Comparison of ENCODE assay signal across 9 cellular contexts in the genomic region with DNA sequence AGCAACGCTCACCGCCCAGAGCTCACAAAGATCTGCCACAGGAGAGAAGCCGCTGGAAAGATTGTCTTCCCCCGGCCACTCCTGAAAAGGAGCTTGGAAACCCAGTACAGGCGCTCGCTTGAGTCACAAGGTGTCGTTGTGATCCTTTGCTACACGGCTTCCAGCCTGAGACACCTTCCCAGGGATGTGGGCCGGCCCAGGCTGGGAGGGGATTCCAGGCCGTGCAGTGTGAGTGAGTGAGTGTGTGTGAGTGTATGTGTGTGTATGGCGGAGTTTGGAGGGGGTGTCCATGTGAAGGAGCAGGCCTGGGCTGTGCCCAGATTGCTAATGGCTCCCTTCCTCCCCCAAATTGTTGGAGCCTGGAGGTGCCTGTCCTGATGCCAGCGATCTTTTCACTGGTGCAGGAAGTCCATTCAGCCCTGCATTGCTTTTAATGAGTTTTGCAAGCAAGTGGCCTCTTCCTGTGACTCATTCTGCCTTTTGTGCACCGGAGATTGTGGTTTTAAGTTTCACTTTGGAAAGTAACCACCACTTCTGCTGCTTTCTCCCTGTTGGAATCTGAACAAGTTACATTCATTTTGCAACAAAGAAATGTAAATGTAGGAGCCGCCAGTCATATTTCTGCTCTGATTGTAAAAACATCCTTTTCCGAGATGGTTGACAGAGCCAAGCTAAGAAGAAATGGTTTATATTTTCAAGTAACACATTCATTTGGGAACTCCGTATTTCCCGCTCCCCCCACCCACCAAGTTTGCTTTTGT.
DNase-seq lines count a peak whose midpoint lies in the region; ATAC-seq, FAIRE-seq and TF ChIP-seq lines count a peak whose summit lies in the region.
"Had no signal": no experiment of that assay in that cellular context is flagged by ENCODE, and none has a peak within 500 bp of the region (broad histone marks: within the 10 kb centered on the region; RNA-seq: fewer than 3 reads in every experiment).

No MANE protein-coding gene starts in this region.

- peaks cover 51% of the 10 kb centered on the region for H3K27me3 Mint-ChIP-seq in activated CD4-positive, alpha-beta memory T cell treated with anti-CD3 and anti-CD28 coated beads, Interleukin-2, amount 10 ng/mL, durations not matched to agents 7 days and 5 days
- no peaks in the 10 kb centered on the region for H3K27me3 Mint-ChIP-seq in mesothelial cell of epicardium (ENCODE audit: low read depth)

- H3K27me3 ChIP-seq in BLaER1, result no peaks in the 10 kb centered on the region

- peaks cover 6% of the 10 kb centered on the region for H3K9me3 Mint-ChIP-seq in activated CD4-positive, alpha-beta memory T cell treated with anti-CD3 and anti-CD28 coated beads, Interleukin-2, amount 10 ng/mL, durations not matched to agents 7 days and 5 days
- H3K9me3 Mint-ChIP-seq in mesothelial cell of epicardium, result peaks cover 12% of the 10 kb centered on the region

- peak overlapping the region; percentile 52 for H3K4me3 Mint-ChIP-seq in activated CD4-positive, alpha-beta memory T cell treated with anti-CD3 and anti-CD28 coated beads, Interleukin-2, amount 10 ng/mL, durations not matched to agents 7 days and 5 days
- H3K4me3 Mint-ChIP-seq in mesothelial cell of epicardium, result peak overlapping the region; percentile 60

- peaks cover 16% of the 10 kb centered on the region for H3K36me3 ChIP-seq in BLaER1

- H3K9me3 ChIP-seq in BLaER1, result peaks cover 17% of the 10 kb centered on the region

- ATAC-seq in GM19023 (IDR thresholded peaks at IDR 0.05; ENCODE audit: unreplicated experiment), result peak; percentile 78
- ATAC-seq in HG03175 (IDR thresholded peaks at IDR 0.05; ENCODE audit: unreplicated experiment), result peak; percentile 83

- CTCF ChIA-PET in activated CD4-positive, alpha-beta memory T cell treated with anti-CD3 and anti-CD28 coated beads, Interleukin-2, amount 10 ng/mL, durations not matched to agents 7 days and 5 days (lab: Charles Lee), result interaction anchor here (1.0 to 3.0 kb wide), 5 partner anchors 51 to 1177 kb away, joined by 3 to 18 read pairs (median 3); a partner anchor contains a TSS

- peak overlapping the region; percentile 96 for H3K4me2 ChIP-seq in BLaER1

- peak overlapping the region; percentile 13 for H3K27ac Mint-ChIP-seq in activated CD4-positive, alpha-beta memory T cell treated with anti-CD3 and anti-CD28 coated beads, Interleukin-2, amount 10 ng/mL, durations not matched to agents 7 days and 5 days
- H3K27ac Mint-ChIP-seq in mesothelial cell of epicardium, result peak overlapping the region; percentile 86

- FAIRE-seq in endometrium (lab: Jason Lieb, UNC), result peak; percentile 46
- FAIRE-seq: colon had no signal

- no peaks in the 10 kb centered on the region for H4K20me1 ChIP-seq in BLaER1

- POLR2A ChIA-PET in activated CD4-positive, alpha-beta memory T cell treated with anti-CD3 and anti-CD28 coated beads, Interleukin-2, amount 10 ng/mL, durations not matched to agents 7 days and 5 days (lab: Charles Lee), result interaction anchor here (0.9 to 1.9 kb wide), 3 partner anchors 10 to 1119 kb away, joined by 3 to 7 read pairs (median 3); a partner anchor contains a TSS

- no peak for TF ChIP-seq CTCF in mesothelial cell of epicardium (IDR thresholded peaks at IDR 0.05; ENCODE audit: unreplicated experiment)

- peak overlapping the region; percentile 57 for H3K4me3 ChIP-seq in BLaER1

- peaks cover 29% of the 10 kb centered on the region for H3K4me1 Mint-ChIP-seq in activated CD4-positive, alpha-beta memory T cell treated with anti-CD3 and anti-CD28 coated beads, Interleukin-2, amount 10 ng/mL, durations not matched to agents 7 days and 5 days
- H3K4me1 Mint-ChIP-seq in mesothelial cell of epicardium, result peaks cover 15% of the 10 kb centered on the region

- peak overlapping the region; percentile 68 for H3K9ac ChIP-seq in BLaER1

- H3K36me3 Mint-ChIP-seq in activated CD4-positive, alpha-beta memory T cell treated with anti-CD3 and anti-CD28 coated beads, Interleukin-2, amount 10 ng/mL, durations not matched to agents 7 days and 5 days (ENCODE audit: low read depth), result peaks cover 29% of the 10 kb centered on the region
- peaks cover 10% of the 10 kb centered on the region for H3K36me3 Mint-ChIP-seq in mesothelial cell of epicardium

- peak; percentile 88 for DNase-seq in NCI-H460 (ENCODE audit: extremely low read depth, low read depth)
- peak; percentile 64 for DNase-seq in activated CD4-positive, alpha-beta memory T cell treated with anti-CD3 and anti-CD28 coated beads, Interleukin-2, amount 10 ng/mL, durations not matched to agents 7 days and 5 days
- peak; percentile 41 to 77 for DNase-seq in mesothelial cell of epicardium (ENCODE audit: low spot score in 2 of 2, unreplicated experiment in 2 of 2)
- peak; percentile 6 to 7 for DNase-seq in stimulated activated CD8-positive, alpha-beta memory T cell treated with anti-CD3 and anti-CD28 coated beads, Interleukin-2, amount 100 ng/mL, for 1 hour (ENCODE audit: low read depth in 2 of 2)

- H3K4me1 ChIP-seq in BLaER1, result peaks cover 54% of the 10 kb centered on the region

- H3K27ac ChIP-seq in BLaER1, result peak overlapping the region; percentile 80

Comparison
In these comparisons a context has a peak if more than half of its experiments do, and no peak if none do; other contexts are left out.
1. Peak in every context shown above with its lines: DNase-seq, ATAC-seq, H3K4me3 ChIP-seq and H3K27ac ChIP-seq.
2. DNase-seq: peak in every context shown above with its lines; median percentile 88 in NCI-H460; 64 in activated CD4-positive, alpha-beta memory T cell treated with anti-CD3 and anti-CD28 coated beads, Interleukin-2, amount 10 ng/mL, durations not matched to agents 7 days and 5 days; 59 in mesothelial cell of epicardium; 6 in stimulated activated CD8-positive, alpha-beta memory T cell treated with anti-CD3 and anti-CD28 coated beads, Interleukin-2, amount 100 ng/mL, for 1 hour.